15 cellular contexts compared by ENCODE assay signal in the genomic region with DNA sequence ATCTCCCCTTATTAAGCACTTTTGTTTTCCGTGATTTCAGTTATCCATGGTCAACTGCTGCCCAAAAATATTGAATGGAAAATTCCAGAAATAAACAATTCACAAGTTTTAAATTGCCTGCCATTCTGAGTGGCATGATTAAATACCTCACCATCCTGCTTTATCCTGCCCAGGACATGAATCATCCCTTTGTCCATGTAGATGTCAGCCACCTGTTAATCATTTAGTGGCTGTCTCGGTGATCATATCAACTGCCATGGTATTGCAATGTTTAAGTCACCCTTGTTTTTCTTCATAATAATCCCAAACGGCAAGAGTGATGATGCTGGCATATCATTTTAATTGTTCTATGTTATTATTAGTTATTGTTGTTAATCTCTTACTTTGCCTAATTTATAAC.
"Had no signal": no experiment of that assay in that cellular context is flagged by ENCODE, and none has a peak within 500 bp of the region (broad histone marks: within the 10 kb centered on the region; RNA-seq: fewer than 3 reads in every experiment).

No MANE protein-coding gene starts in this region.

- H3K4me3 ChIP-seq: left ventricle myocardium inferior, neural progenitor cell, ovary, testis had no signal

- H3K27ac Mint-ChIP-seq: activated B cell treated with CpG ODN at 0.5 μM for 24 hours; activated CD4-positive, alpha-beta T cell treated with anti-CD3 and anti-CD28 coated beads, Interleukin-2, amount 10 ng/mL, durations not matched to agents 7 days and 5 days; activated naive CD4-positive, alpha-beta T cell treated with anti-CD3 and anti-CD28 coated beads, Interleukin-2, amount 10 ng/mL, durations not matched to agents 7 days and 5 days; activated T-helper 2 cell treated with anti-CD3 and anti-CD28 coated beads, Interferon-gamma antibody, Interleukin-2, Interleukin-4, amounts not matched to agents 10 μg/mL and 5 μg/mL and 100 μg/mL, durations not matched to agents 14 hours and 24 hours and 36 hours; memory B cell; neural progenitor cell; stimulated activated naive CD8-positive, alpha-beta T cell treated with anti-CD3 and anti-CD28 coated beads, Interleukin-15, amount 100 ng/mL, for 72 hours; T-helper 17 cell had no signal

- H3K27ac ChIP-seq: left ventricle myocardium inferior, neural progenitor cell, ovary, testis had no signal

- H3K36me3 Mint-ChIP-seq: activated naive CD4-positive, alpha-beta T cell treated with anti-CD3 and anti-CD28 coated beads, Interleukin-2, amount 10 ng/mL, durations not matched to agents 7 days and 5 days; memory B cell; neural progenitor cell had no signal

- H3K9me3 Mint-ChIP-seq: activated B cell treated with CpG ODN at 0.5 μM for 24 hours; activated CD4-positive, alpha-beta T cell treated with anti-CD3 and anti-CD28 coated beads, Interleukin-2, amount 10 ng/mL, durations not matched to agents 7 days and 5 days; activated naive CD4-positive, alpha-beta T cell treated with anti-CD3 and anti-CD28 coated beads, Interleukin-2, amount 10 ng/mL, durations not matched to agents 7 days and 5 days; activated T-helper 2 cell treated with anti-CD3 and anti-CD28 coated beads, Interferon-gamma antibody, Interleukin-2, Interleukin-4, amounts not matched to agents 10 μg/mL and 5 μg/mL and 100 μg/mL, durations not matched to agents 14 hours and 24 hours and 36 hours; central memory CD8-positive, alpha-beta T cell; memory B cell; neural progenitor cell; stimulated activated naive CD8-positive, alpha-beta T cell treated with anti-CD3 and anti-CD28 coated beads, Interleukin-15, amount 100 ng/mL, for 72 hours had no signal

- ATAC-seq: esophagus mucosa; stimulated activated naive CD8-positive, alpha-beta T cell treated with anti-CD3 and anti-CD28 coated beads, Interleukin-15, amount 100 ng/mL, for 72 hours; T-helper 17 cell had no signal

- H3K9me3 ChIP-seq: left ventricle myocardium inferior, ovary, testis had no signal

- H3K4me3 Mint-ChIP-seq: activated B cell treated with CpG ODN at 0.5 μM for 24 hours; activated CD4-positive, alpha-beta T cell treated with anti-CD3 and anti-CD28 coated beads, Interleukin-2, amount 10 ng/mL, durations not matched to agents 7 days and 5 days; activated naive CD4-positive, alpha-beta T cell treated with anti-CD3 and anti-CD28 coated beads, Interleukin-2, amount 10 ng/mL, durations not matched to agents 7 days and 5 days; central memory CD8-positive, alpha-beta T cell; memory B cell; neural progenitor cell; stimulated activated naive CD8-positive, alpha-beta T cell treated with anti-CD3 and anti-CD28 coated beads, Interleukin-15, amount 100 ng/mL, for 72 hours; T-helper 17 cell had no signal

- H3K27me3 ChIP-seq: neural progenitor cell, ovary, testis had no signal

- H3K4me1 Mint-ChIP-seq: activated CD4-positive, alpha-beta T cell treated with anti-CD3 and anti-CD28 coated beads, Interleukin-2, amount 10 ng/mL, durations not matched to agents 7 days and 5 days; activated naive CD4-positive, alpha-beta T cell treated with anti-CD3 and anti-CD28 coated beads, Interleukin-2, amount 10 ng/mL, durations not matched to agents 7 days and 5 days; central memory CD8-positive, alpha-beta T cell; stimulated activated naive CD8-positive, alpha-beta T cell treated with anti-CD3 and anti-CD28 coated beads, Interleukin-15, amount 100 ng/mL, for 72 hours had no signal

- H3K27me3 Mint-ChIP-seq: activated B cell treated with CpG ODN at 0.5 μM for 24 hours; activated CD4-positive, alpha-beta T cell treated with anti-CD3 and anti-CD28 coated beads, Interleukin-2, amount 10 ng/mL, durations not matched to agents 7 days and 5 days; memory B cell; stimulated activated naive CD8-positive, alpha-beta T cell treated with anti-CD3 and anti-CD28 coated beads, Interleukin-15, amount 100 ng/mL, for 72 hours had no signal

- H3K4me1 ChIP-seq: left ventricle myocardium inferior, neural progenitor cell, testis had no signal

- H3K36me3 ChIP-seq: left ventricle myocardium inferior, neural progenitor cell, ovary had no signal

- DNase-seq: activated B cell treated with CpG ODN at 0.5 μM for 24 hours; activated CD4-positive, alpha-beta T cell treated with anti-CD3 and anti-CD28 coated beads, Interleukin-2, amount 10 ng/mL, durations not matched to agents 7 days and 5 days; activated CD8-positive, alpha-beta memory T cell treated with anti-CD3 and anti-CD28 coated beads for 24 hours; activated naive CD4-positive, alpha-beta T cell treated with anti-CD3 and anti-CD28 coated beads, Interleukin-2, amount 10 ng/mL, durations not matched to agents 7 days and 5 days; left ventricle myocardium inferior; ovary; stimulated activated CD4-positive, alpha-beta T cell treated with anti-CD3 and anti-CD28 coated beads, Interleukin-4, amount 100 ng/mL, for 24 hours; stimulated activated naive CD8-positive, alpha-beta T cell treated with anti-CD3 and anti-CD28 coated beads, Interleukin-15, amount 100 ng/mL, for 72 hours; T-helper 17 cell; testis had no signal
